Comparison of ENCODE assay signal across 8 cellular contexts in genomic region chr3:150411971-150412370, GRCh38. TPM values are rescaled to one million over a fixed set of nuclear protein-coding genes. Genes with fewer than 3 reads are reported as not detected.
DNase-seq lines count a peak whose midpoint lies in the region; ATAC-seq and TF ChIP-seq lines count a peak whose summit lies in the region.

No MANE protein-coding gene starts in this region.

- H3K4me3 ChIP-seq in DND-41 (ENCODE audit: low read depth in 1 of 2, low read length in 2 of 2) (peak overlapping the region; percentile 54 to 91; a peak in 3 of 4 replicates), OCI-LY3 (ENCODE audit: low read length) (peak overlapping the region; percentile 95), ovary (peak overlapping the region; percentile 78)

- 30 to 35% (median 34%) methylated on average over 2 of the region's 2 CpGs for WGBS in ovary, 3 donors

- ATAC-seq in DND-41 (ENCODE audit: insufficient read depth, low read depth) (no peak), GM19351 (IDR thresholded peaks at IDR 0.05; ENCODE audit: unreplicated experiment) (no peak), HG02970 (IDR thresholded peaks at IDR 0.05; ENCODE audit: low FRiP score, unreplicated experiment) (no peak)
- ATAC-seq in effector memory CD8-positive, alpha-beta T cell (replicated peaks) = no peak

- no peak for TF ChIP-seq POLR2A in ovary (IDR thresholded peaks at IDR 0.05)

- H3K9ac ChIP-seq in DND-41 (ENCODE audit: low read depth, low read length) (peak overlapping the region; percentile 90), OCI-LY3 (ENCODE audit: low read length) (peak overlapping the region; percentile 88)

- peak overlapping the region; percentile 73 to 81 for H3K27ac Mint-ChIP-seq in effector memory CD8-positive, alpha-beta T cell

- no peaks in the 10 kb centered on the region for H3K9me3 ChIP-seq in DND-41 (ENCODE audit: insufficient read depth, low read length, severe bottlenecking)
- H3K9me3 ChIP-seq in OCI-LY3 (ENCODE audit: insufficient read depth, low read length) = no peaks in the 10 kb centered on the region
- H3K9me3 ChIP-seq in ovary = no peaks in the 10 kb centered on the region

- intact Hi-C loops in ovary (cut with DNase I) = loop anchor here in 1 of 4 donors (5.0 kb wide), 1 partner anchor 85 kb away; no protein-coding TSS in a partner anchor

- TF ChIP-seq CTCF in DND-41 (IDR thresholded peaks at IDR 0.05; ENCODE audit: borderline replicate concordance, extremely low read depth, low read length, poor library complexity, severe bottlenecking) = no peak
- no peak for TF ChIP-seq CTCF in OCI-LY3 (IDR thresholded peaks at IDR 0.05; ENCODE audit: low read depth, low read length)
- TF ChIP-seq CTCF in ovary (IDR thresholded peaks at IDR 0.05) = no peak

- H3K4me3 Mint-ChIP-seq in effector memory CD8-positive, alpha-beta T cell = peak overlapping the region; percentile 84 to 96

- H3K27me3 Mint-ChIP-seq in effector memory CD8-positive, alpha-beta T cell = no peaks in the 10 kb centered on the region

- H3K27ac ChIP-seq in DND-41 (ENCODE audit: low read length) (no peak overlapping the region), OCI-LY3 (ENCODE audit: low read length) (no peak overlapping the region), ovary (no peak overlapping the region)

- peaks cover 46% of the 10 kb centered on the region for H3K36me3 Mint-ChIP-seq in effector memory CD8-positive, alpha-beta T cell (ENCODE audit: insufficient read depth)

- peaks cover 82% of the 10 kb centered on the region for H3K79me2 ChIP-seq in DND-41 (ENCODE audit: insufficient read depth, low read length)
- peaks cover 81% of the 10 kb centered on the region for H3K79me2 ChIP-seq in OCI-LY3 (ENCODE audit: low read length)

- H2AFZ ChIP-seq in DND-41 (ENCODE audit: low read depth, low read length) = no peak overlapping the region
- no peak overlapping the region for H2AFZ ChIP-seq in OCI-LY3 (ENCODE audit: low read depth, low read length)

- H3K27me3 ChIP-seq in DND-41 (ENCODE audit: insufficient read depth, low read length, poor library complexity) (no peaks in the 10 kb centered on the region), OCI-LY3 (ENCODE audit: low read depth, low read length) (no peaks in the 10 kb centered on the region), ovary (no peaks in the 10 kb centered on the region)

- TF ChIP-seq EP300 in ovary (IDR thresholded peaks at IDR 0.05) = no peak

- H3K4me2 ChIP-seq in DND-41 (ENCODE audit: insufficient read depth, low read length) (peak overlapping the region; percentile 91), OCI-LY3 (ENCODE audit: low read length) (peak overlapping the region; percentile 72)

- peaks cover 39 to 59% of the 10 kb centered on the region in 2 donors for H3K4me1 Mint-ChIP-seq in effector memory CD8-positive, alpha-beta T cell (ENCODE audit: low read depth in 2 of 2)

- no peaks in the 10 kb centered on the region for H3K9me3 Mint-ChIP-seq in effector memory CD8-positive, alpha-beta T cell

- H3K4me1 ChIP-seq in DND-41 (ENCODE audit: insufficient read depth, low read length) (peaks cover 60% of the 10 kb centered on the region), OCI-LY3 (ENCODE audit: low read length) (peaks cover 23% of the 10 kb centered on the region), ovary (ENCODE audit: insufficient read depth) (peaks cover 2% of the 10 kb centered on the region)

- H4K20me1 ChIP-seq in DND-41 (ENCODE audit: insufficient read depth, low read length) = peaks cover 61% of the 10 kb centered on the region
- peaks cover 78% of the 10 kb centered on the region for H4K20me1 ChIP-seq in OCI-LY3 (ENCODE audit: insufficient read depth, low read length)

- DNase-seq in DND-41 = no peak
- DNase-seq in effector memory CD8-positive, alpha-beta T cell = no peak
- no peak for DNase-seq in ovary
- DNase-seq in NCI-H1694 treated with DMSO at 0.1 percent for 48 hours (lab: John Stamatoyannopoulos, UW) = no peak
- no peak for DNase-seq in islet precursor cell

- H3K36me3 ChIP-seq in DND-41 (ENCODE audit: insufficient read depth, low read length) (peaks cover 21% of the 10 kb centered on the region; the same call in 1 of the 2 replicates), OCI-LY3 (replicated peaks; ENCODE audit: low read depth, low read length) (peaks cover 43% of the 10 kb centered on the region), ovary (no peaks in the 10 kb centered on the region)

RNA-seq across cellular contexts. Expression of gene TSC22D2, which starts 3.9 kb away (rescaled TPM):
- 10 to 100 TPM; 13.8 to 33.4 (median 28.0) TPM for total RNA-seq in ovary
- polyA plus RNA-seq in ovary = 10 to 100 TPM; 11.2 to 23.1 TPM
